ENCODE assay signal across 18 cellular contexts in the genomic region with DNA sequence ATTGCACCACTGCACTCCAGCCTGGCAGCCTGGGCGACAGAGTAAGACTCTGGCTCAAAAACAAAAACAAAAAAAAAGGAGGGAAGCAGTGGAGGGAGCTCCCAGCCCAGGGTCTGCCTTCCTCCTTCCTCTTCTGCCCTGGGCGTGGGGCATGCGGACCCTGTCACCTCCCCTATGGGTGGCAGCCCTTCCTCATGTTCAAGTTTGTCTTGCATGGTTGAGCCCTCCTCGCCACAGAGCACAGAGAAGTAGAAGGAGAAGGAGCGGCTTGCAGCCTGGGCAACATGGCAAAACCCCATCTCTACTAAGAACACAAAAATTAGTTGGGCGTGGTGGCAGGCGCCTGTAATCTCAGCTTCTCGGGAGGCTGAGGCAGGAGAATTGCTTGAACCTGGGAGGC. TPM values are rescaled to one million over a fixed set of nuclear protein-coding genes. Genes with fewer than 3 reads are reported as not detected.
"Had no signal": no experiment of that assay in that cellular context is flagged by ENCODE, and none has a peak within 500 bp of the region (broad histone marks: within the 10 kb centered on the region; RNA-seq: fewer than 3 reads in every experiment).

No MANE protein-coding gene starts in this region.

- H3K4me1 ChIP-seq: gastrocnemius medialis had no signal

- ATAC-seq: gastrocnemius medialis; heart right ventricle; naive thymus-derived CD4-positive, alpha-beta T cell; stimulated activated effector memory CD8-positive, alpha-beta T cell treated with anti-CD3 and anti-CD28 coated beads, Interleukin-12 subunit alpha, Interleukin-12 subunit beta, amount 100 ng/mL, for 72 hours; stimulated activated naive CD8-positive, alpha-beta T cell treated with anti-CD3 and anti-CD28 coated beads, Interleukin-15, Interleukin-2, amounts not matched to agents 100 U/mL and 50 U/mL, for 24 hours had no signal

- DNase-seq: central memory CD4-positive, alpha-beta T cell; effector memory CD4-positive, alpha-beta T cell; gastrocnemius medialis; heart right ventricle; islet precursor cell; left ventricle myocardium inferior; lower lobe of right lung; naive thymus-derived CD4-positive, alpha-beta T cell; stimulated activated CD4-positive, alpha-beta T cell treated with anti-CD3 and anti-CD28 coated beads, Interleukin-4, amount 100 ng/mL, for 1 hour; stimulated activated CD8-positive, alpha-beta memory T cell treated with anti-CD3 and anti-CD28 coated beads, Interleukin-4, amount 100 ng/mL, for 48 hours; stimulated activated naive CD8-positive, alpha-beta T cell treated with anti-CD3 and anti-CD28 coated beads, Interleukin-15, Interleukin-2, amounts not matched to agents 100 U/mL and 50 U/mL, for 24 hours; testis; transverse colon had no signal

- H3K4me3 ChIP-seq: gastrocnemius medialis, heart right ventricle, left ventricle myocardium inferior, lower lobe of right lung, testis, transverse colon had no signal

- H3K4me3 Mint-ChIP-seq: memory B cell; naive thymus-derived CD4-positive, alpha-beta T cell; stimulated activated effector memory CD8-positive, alpha-beta T cell treated with anti-CD3 and anti-CD28 coated beads, Interleukin-12 subunit alpha, Interleukin-12 subunit beta, amount 100 ng/mL, for 72 hours had no signal

- H3K9me3 ChIP-seq: neutrophil, testis had no signal

- H3K27ac Mint-ChIP-seq: memory B cell; naive thymus-derived CD4-positive, alpha-beta T cell; stimulated activated effector memory CD8-positive, alpha-beta T cell treated with anti-CD3 and anti-CD28 coated beads, Interleukin-12 subunit alpha, Interleukin-12 subunit beta, amount 100 ng/mL, for 72 hours had no signal

- H3K27me3 ChIP-seq: gastrocnemius medialis, heart right ventricle, neutrophil, testis, transverse colon had no signal

- FAIRE-seq: endometrium had no signal

- H3K4me1 Mint-ChIP-seq: stimulated activated effector memory CD8-positive, alpha-beta T cell treated with anti-CD3 and anti-CD28 coated beads, Interleukin-12 subunit alpha, Interleukin-12 subunit beta, amount 100 ng/mL, for 72 hours had no signal

- H3K27ac ChIP-seq: gastrocnemius medialis, heart right ventricle, left ventricle myocardium inferior, lower lobe of right lung, neutrophil, transverse colon had no signal

- H3K36me3 ChIP-seq: gastrocnemius medialis, heart right ventricle, left ventricle myocardium inferior, lower lobe of right lung, neutrophil, transverse colon had no signal

- H3K36me3 Mint-ChIP-seq: stimulated activated effector memory CD8-positive, alpha-beta T cell treated with anti-CD3 and anti-CD28 coated beads, Interleukin-12 subunit alpha, Interleukin-12 subunit beta, amount 100 ng/mL, for 72 hours had no signal

RNA-seq across cellular contexts. Expression of gene CEP295NL, which starts 43.6 kb away (rescaled TPM):
- polyA plus RNA-seq: naive thymus-derived CD4-positive, alpha-beta T cell; neural cell had no signal
